ENCODE assay signal across 1 cellular context in the genomic region with DNA sequence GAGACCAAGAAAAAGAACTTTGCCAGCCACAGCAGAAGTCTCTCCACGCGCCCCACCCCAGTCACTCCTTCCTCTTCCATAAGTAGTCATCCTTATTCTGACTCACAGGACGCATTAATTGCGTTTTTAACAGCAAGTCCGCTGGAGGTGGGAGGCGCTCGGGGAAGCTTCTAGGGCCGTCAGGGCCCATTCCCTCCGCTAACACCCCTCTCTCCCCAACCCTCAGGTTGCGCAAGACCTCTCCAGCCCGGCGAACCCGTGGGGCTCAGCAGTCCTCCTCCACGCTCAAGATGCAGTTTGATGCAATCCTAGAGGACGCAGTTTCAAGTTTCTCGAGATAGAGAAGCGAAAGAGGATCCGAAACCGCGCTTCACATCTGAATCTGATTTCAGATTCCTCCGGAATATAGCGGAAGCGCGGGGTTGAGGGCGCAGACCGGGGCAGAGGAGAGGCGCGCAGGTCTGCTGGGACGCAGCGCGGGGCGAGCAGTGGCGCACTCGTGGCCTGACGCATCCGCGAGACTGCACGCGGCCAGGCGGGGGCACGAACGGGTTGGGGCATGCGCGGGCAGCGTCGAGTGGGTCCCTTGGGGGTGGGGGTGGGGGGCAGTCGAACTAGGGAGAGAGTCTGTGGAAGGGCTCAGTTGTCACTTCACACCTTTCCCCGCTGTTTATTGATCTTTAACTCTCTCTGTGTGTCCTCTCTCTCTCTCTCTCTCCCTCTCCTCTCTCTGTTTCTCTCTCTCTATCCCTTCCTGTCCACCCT.
A peak's percentile ranks its signal among the peaks of the same experiment; 100 is the strongest.
TF ChIP-seq lines count a peak whose summit lies in the region.

No MANE protein-coding gene starts in this region.

TF ChIP-seq in K562, 482 proteins besides CTCF, POLR2A, EP300 and RAD21 (continued from another document and continues in another):
- TF ChIP-seq ARID4B (CRISPR knock-in tag; IDR thresholded peaks at IDR 0.05) (no peak; the same call in 1 of the 2 replicates), ZNF384 (IDR thresholded peaks at IDR 0.05; ENCODE audit: low read depth, low read length) (0 out of 2 replicates have a peak, but pooled peaks have one; percentile 14), NFYB (IDR thresholded peaks at IDR 0.05; ENCODE audit: extremely low read depth, insufficient read length) (no peak), HMG20A (CRISPR knock-in tag; conservative IDR thresholded peaks at IDR 0.05) (no peak), ZFP36 (IDR thresholded peaks at IDR 0.05; ENCODE audit: low read depth, low read length, partially characterized antibody) (no peak), CREB1 (IDR thresholded peaks at IDR 0.05) (peak; percentile 38; the same call in 1 of the 2 replicates), CREB1 (CRISPR knock-in tag; IDR thresholded peaks at IDR 0.05) (peak; percentile 80), RBM17 (IDR thresholded peaks at IDR 0.05; ENCODE audit: borderline replicate concordance, low read depth, low read length) (no peak), YY1 (IDR thresholded peaks at IDR 0.05; ENCODE audit: borderline replicate concordance in 1 of 3, control insufficient read depth in 1 of 3, extremely low read depth in 1 of 3, insufficient read depth in 3 of 3, insufficient read length in 1 of 3, insufficient replicate concordance in 2 of 3, low read depth in 1 of 3, low read length in 2 of 3) (no peak), PHF8 (IDR thresholded peaks at IDR 0.05; ENCODE audit: borderline replicate concordance, low read length) (peak; percentile 63; the same call in 1 of the 2 replicates), MNT (conservative IDR thresholded peaks at IDR 0.05) (peak; percentile 55 to 77; a peak in 3 of 4 replicates), LEF1 (IDR thresholded peaks at IDR 0.05) (peak; percentile 54), FOXA3 (CRISPR knock-in tag; conservative IDR thresholded peaks at IDR 0.05 in 1 of 2, IDR thresholded peaks at IDR 0.05 in 1 of 2) (peak in 1 of 2 experiments; percentile 65; a peak in 1 of 4 replicates), TSHZ1 (CRISPR knock-in tag; IDR thresholded peaks at IDR 0.05) (no peak), HDAC2 (IDR thresholded peaks at IDR 0.05) (peak; percentile 98), FOXM1 (IDR thresholded peaks at IDR 0.05; ENCODE audit: low read depth) (no peak), FOXM1 (CRISPR knock-in tag; IDR thresholded peaks at IDR 0.05; ENCODE audit: low read depth) (no peak), FOXK2 (conservative IDR thresholded peaks at IDR 0.05 in 1 of 2, IDR thresholded peaks at IDR 0.05 in 1 of 2; ENCODE audit: low read depth in 2 of 2) (0 out of 4 replicates have a peak, but pooled peaks have one; percentile 9 to 15), PHB2 (IDR thresholded peaks at IDR 0.05; ENCODE audit: low read depth) (no peak), MAFG (tag; conservative IDR thresholded peaks at IDR 0.05) (no peak), ZNF740 (CRISPR knock-in tag; IDR thresholded peaks at IDR 0.05) (0 out of 2 replicates have a peak, but pooled peaks have one; percentile 71), ZNF740 (tag; IDR thresholded peaks at IDR 0.05) (no peak; a peak in 1 of 4 replicates), MEIS2 (IDR thresholded peaks at IDR 0.05; ENCODE audit: partially characterized antibody) (peak; percentile 11), BCOR (IDR thresholded peaks at IDR 0.05) (peak; percentile 73), TOE1 (IDR thresholded peaks at IDR 0.05; ENCODE audit: borderline replicate concordance) (0 out of 2 replicates have a peak, but pooled peaks have one; percentile 21), TOE1 (CRISPR knock-in tag; IDR thresholded peaks at IDR 0.05; ENCODE audit: borderline replicate concordance, low read depth) (no peak), EZH2 (IDR thresholded peaks at IDR 0.05; ENCODE audit: borderline replicate concordance, low read depth, low read length) (no peak), ZBTB43 (CRISPR knock-in tag; IDR thresholded peaks at IDR 0.05) (peak; percentile 42; the same call in 1 of the 2 replicates), ZFPM2 (CRISPR knock-in tag; IDR thresholded peaks at IDR 0.05) (no peak), CSDE1 (IDR thresholded peaks at IDR 0.05) (no peak), FOXA1 (IDR thresholded peaks at IDR 0.05; ENCODE audit: borderline replicate concordance) (no peak), REST (CRISPR knock-in tag; IDR thresholded peaks at IDR 0.05; ENCODE audit: low read depth) (peak; percentile 58), ZNF584 (CRISPR knock-in tag; IDR thresholded peaks at IDR 0.05; ENCODE audit: low read depth) (peak; percentile 81), SMARCB1 (IDR thresholded peaks at IDR 0.05; ENCODE audit: insufficient read length, low read depth) (peak; percentile 66), ZNF274 (IDR thresholded peaks at IDR 0.05; ENCODE audit: borderline replicate concordance, low read depth, low read length) (no peak), ZNF766 (CRISPR knock-in tag; conservative IDR thresholded peaks at IDR 0.05) (peak; percentile 66), NFXL1 (CRISPR knock-in tag; IDR thresholded peaks at IDR 0.05) (no peak), ZNF253 (CRISPR knock-in tag; conservative IDR thresholded peaks at IDR 0.05) (no peak)
- TF ChIP-seq, protein P1, sequence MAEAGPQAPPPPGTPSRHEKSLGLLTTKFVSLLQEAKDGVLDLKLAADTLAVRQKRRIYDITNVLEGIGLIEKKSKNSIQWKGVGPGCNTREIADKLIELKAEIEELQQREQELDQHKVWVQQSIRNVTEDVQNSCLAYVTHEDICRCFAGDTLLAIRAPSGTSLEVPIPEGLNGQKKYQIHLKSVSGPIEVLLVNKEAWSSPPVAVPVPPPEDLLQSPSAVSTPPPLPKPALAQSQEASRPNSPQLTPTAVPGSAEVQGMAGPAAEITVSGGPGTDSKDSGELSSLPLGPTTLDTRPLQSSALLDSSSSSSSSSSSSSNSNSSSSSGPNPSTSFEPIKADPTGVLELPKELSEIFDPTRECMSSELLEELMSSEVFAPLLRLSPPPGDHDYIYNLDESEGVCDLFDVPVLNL (CRISPR knock-in tag; IDR thresholded peaks at IDR 0.05; ENCODE audit: low read depth), result no peak
